Comparison of ENCODE assay signal across 20 cellular contexts in the genomic region with DNA sequence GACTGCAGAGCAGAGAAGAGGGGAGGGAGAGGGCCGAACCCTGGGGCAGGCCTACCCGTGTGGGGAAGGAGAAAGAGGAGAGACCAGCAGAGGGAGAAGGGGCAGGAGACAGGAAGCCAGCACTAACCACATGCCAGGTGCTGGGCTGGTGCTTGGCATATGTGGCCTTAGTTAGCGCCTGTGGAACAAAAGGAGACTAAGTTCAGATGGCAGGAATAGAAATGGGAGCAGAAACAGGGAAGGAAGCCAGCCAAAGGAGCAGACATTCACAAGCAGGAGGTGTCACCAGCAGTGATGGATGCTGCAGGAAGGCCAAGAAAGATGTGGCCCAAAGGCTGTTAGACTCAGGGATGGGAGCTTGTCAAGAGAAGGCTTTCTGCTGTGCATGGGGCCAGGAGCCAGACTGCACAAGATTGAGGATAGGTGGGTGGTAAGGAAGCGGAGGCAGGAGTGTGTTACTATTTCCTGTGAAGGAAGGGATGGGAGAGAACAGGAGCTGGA. TPM values are rescaled to one million over a fixed set of nuclear protein-coding genes. Genes with fewer than 3 reads are reported as not detected.
DNase-seq lines count a peak whose midpoint lies in the region; ATAC-seq and TF ChIP-seq lines count a peak whose summit lies in the region.
"Had no signal": no experiment of that assay in that cellular context is flagged by ENCODE, and none has a peak within 500 bp of the region (broad histone marks: within the 10 kb centered on the region; RNA-seq: fewer than 3 reads in every experiment).

No MANE protein-coding gene starts in this region.

- CTCF ChIA-PET in A673 (lab: Charles Lee) = no interaction called here

- BruUV-seq in A673 (replicated peaks; lab: Mats Ljungman, UMichigan) = no TSS peak

- H3K4me3 ChIP-seq in left ventricle myocardium inferior (no peak overlapping the region), A673 (ENCODE audit: low read depth, low read length, poor library complexity, severe bottlenecking) (no peak overlapping the region), gastroesophageal sphincter (no peak overlapping the region)
- H3K4me3 ChIP-seq: adrenal gland, esophagus squamous epithelium, heart right ventricle, mucosa of descending colon, suprapubic skin had no signal

- intact Hi-C loops in cardiac septum (cut with DNase I) (no loop called here), left ventricle myocardium inferior (cut with micrococcal nuclease) (no loop called here), A673 (cut with micrococcal nuclease; ENCODE audit: unreplicated experiment) (no loop called here)

- ATAC-seq in activated T-helper 17 cell treated with anti-CD3 and anti-CD28 coated beads, Interleukin-2, amount 50 U/mL, for 72 hours (replicated peaks) = no peak
- ATAC-seq in memory B cell (ENCODE audit: low read depth) (no peak), HG03095 (IDR thresholded peaks at IDR 0.05; ENCODE audit: unreplicated experiment) (no peak), HG03354 (IDR thresholded peaks at IDR 0.05; ENCODE audit: poor library complexity, severe bottlenecking, unreplicated experiment) (no peak), gastroesophageal sphincter (no peak)
- ATAC-seq: heart right ventricle, mucosa of descending colon had no signal

- TF ChIP-seq EP300 in gastroesophageal sphincter (IDR thresholded peaks at IDR 0.05) = no peak

- POLR2A ChIA-PET in A673 (lab: Charles Lee; ENCODE audit: low non-redundant PET) = no interaction called here

- H3K27ac Mint-ChIP-seq in activated T-helper 17 cell treated with anti-CD3 and anti-CD28 coated beads, Interleukin-2, amount 50 U/mL, for 72 hours = peak overlapping the region; percentile 15
- peak overlapping the region; percentile 28 for H3K27ac Mint-ChIP-seq in memory B cell
- H3K27ac Mint-ChIP-seq: activated T-cell treated with anti-CD3 and anti-CD28 coated beads, Interleukin-2, amount 50 U/mL, for 24 hours had no signal

- H3K36me3 Mint-ChIP-seq in activated T-helper 17 cell treated with anti-CD3 and anti-CD28 coated beads, Interleukin-2, amount 50 U/mL, for 72 hours (ENCODE audit: low read depth) = no peaks in the 10 kb centered on the region
- H3K36me3 Mint-ChIP-seq in memory B cell = no peaks in the 10 kb centered on the region

- no peaks in the 10 kb centered on the region for H3K9me3 ChIP-seq in left ventricle myocardium inferior (replicated peaks)
- no peaks in the 10 kb centered on the region for H3K9me3 ChIP-seq in A673 (ENCODE audit: low read depth, low read length, poor library complexity, severe bottlenecking)
- H3K9me3 ChIP-seq in gastroesophageal sphincter = no peaks in the 10 kb centered on the region
- H3K9me3 ChIP-seq: adrenal gland, esophagus squamous epithelium, heart right ventricle, mucosa of descending colon, suprapubic skin had no signal

- no peak overlapping the region for H3K4me3 Mint-ChIP-seq in activated T-helper 17 cell treated with anti-CD3 and anti-CD28 coated beads, Interleukin-2, amount 50 U/mL, for 72 hours
- no peak overlapping the region for H3K4me3 Mint-ChIP-seq in memory B cell
- H3K4me3 Mint-ChIP-seq: activated T-cell treated with anti-CD3 and anti-CD28 coated beads, Interleukin-2, amount 50 U/mL, for 24 hours had no signal

- no peak for TF ChIP-seq POLR2A in gastroesophageal sphincter (IDR thresholded peaks at IDR 0.05)

- no peaks in the 10 kb centered on the region for H3K27me3 ChIP-seq in left ventricle myocardium inferior (ENCODE audit: low read depth)
- H3K27me3 ChIP-seq in A673 (replicated peaks; ENCODE audit: insufficient read depth, low read depth, low read length, poor library complexity) = no peaks in the 10 kb centered on the region
- H3K27me3 ChIP-seq in gastroesophageal sphincter = no peaks in the 10 kb centered on the region
- H3K27me3 ChIP-seq: adrenal gland, esophagus squamous epithelium, heart right ventricle, suprapubic skin had no signal

- H3K36me3 ChIP-seq in left ventricle myocardium inferior (peaks cover 98% of the 10 kb centered on the region), A673 (ENCODE audit: insufficient read depth, low read length, poor library complexity, severe bottlenecking) (peaks cover 19% of the 10 kb centered on the region), gastroesophageal sphincter (peaks cover 0 to 100% of the 10 kb centered on the region in 2 donors)

- H3K4me1 Mint-ChIP-seq in activated T-helper 17 cell treated with anti-CD3 and anti-CD28 coated beads, Interleukin-2, amount 50 U/mL, for 72 hours = peaks cover 8% of the 10 kb centered on the region
- H3K4me1 Mint-ChIP-seq in memory B cell = peaks cover 6% of the 10 kb centered on the region

- H3K9me3 Mint-ChIP-seq in activated T-helper 17 cell treated with anti-CD3 and anti-CD28 coated beads, Interleukin-2, amount 50 U/mL, for 72 hours = no peaks in the 10 kb centered on the region
- H3K9me3 Mint-ChIP-seq in memory B cell = no peaks in the 10 kb centered on the region
- H3K9me3 Mint-ChIP-seq: activated T-cell treated with anti-CD3 and anti-CD28 coated beads, Interleukin-2, amount 50 U/mL, for 24 hours had no signal

- H3K27ac ChIP-seq in left ventricle myocardium inferior (replicated peaks) = no peak overlapping the region
- H3K27ac ChIP-seq in A673 (ENCODE audit: low read depth, low read length, poor library complexity, severe bottlenecking) = no peak overlapping the region
- H3K27ac ChIP-seq in gastroesophageal sphincter = peak overlapping the region in 1 of 4 donors; percentile 15
- H3K27ac ChIP-seq: adrenal gland, esophagus squamous epithelium, suprapubic skin had no signal

- WGBS in gastroesophageal sphincter (ENCODE audit: low coverage in 1 of 2), 2 donors = 28 to 54% methylated on average over 4 of the region's 4 CpGs

- DNase-seq in cardiac septum (ENCODE audit: low spot score) = peak; percentile 44
- no peak for DNase-seq in left ventricle myocardium inferior
- DNase-seq in memory B cell (ENCODE audit: low spot score in 2 of 2) = no peak
- no peak for DNase-seq in A673 (ENCODE audit: low spot score)
- DNase-seq: activated CD4-positive, alpha-beta T cell treated with anti-CD3 and anti-CD28 coated beads for 48 hours; activated T-cell treated with anti-CD3 and anti-CD28 coated beads, Interleukin-2, amount 50 U/mL, for 24 hours; Calu3; cortex of kidney; esophagus squamous epithelium; heart right ventricle; mucosa of descending colon; NCI-H2081 treated with DMSO at 0.1 percent for 48 hours; SIG-M5 had no signal

- TF ChIP-seq CTCF in left ventricle myocardium inferior (IDR thresholded peaks at IDR 0.05; ENCODE audit: borderline replicate concordance) (no peak), A673 (conservative IDR thresholded peaks at IDR 0.05; ENCODE audit: low read depth, low read length) (no peak), gastroesophageal sphincter (IDR thresholded peaks at IDR 0.05) (no peak)

- H3K4me1 ChIP-seq in left ventricle myocardium inferior (peaks cover 5% of the 10 kb centered on the region), A673 (ENCODE audit: insufficient read depth, low read length, poor library complexity, severe bottlenecking) (no peaks in the 10 kb centered on the region), gastroesophageal sphincter (peaks cover 0 to 14% (median 0%) of the 10 kb centered on the region in 3 donors)
- H3K4me1 ChIP-seq: adrenal gland, esophagus squamous epithelium had no signal

- H3K27me3 Mint-ChIP-seq in activated T-helper 17 cell treated with anti-CD3 and anti-CD28 coated beads, Interleukin-2, amount 50 U/mL, for 72 hours = no peaks in the 10 kb centered on the region
- H3K27me3 Mint-ChIP-seq in memory B cell = peaks cover 1% of the 10 kb centered on the region
- H3K27me3 Mint-ChIP-seq: activated T-cell treated with anti-CD3 and anti-CD28 coated beads, Interleukin-2, amount 50 U/mL, for 24 hours had no signal

RNA-seq across cellular contexts. Expression of a gene that starts 26.7 kb away (rescaled TPM):
- total RNA-seq in cardiac septum (not detected), left ventricle myocardium inferior (not detected), A673 (2021) (not detected in 2 replicates), gastroesophageal sphincter (not detected)
- not detected for total RNA-seq in activated T-helper 17 cell treated with anti-CD3 and anti-CD28 coated beads, Interleukin-2, amount 50 U/mL, for 72 hours
- total RNA-seq: adrenal gland, pulmonary artery endothelial cell, suprapubic skin had no signal

RNA-seq across cellular contexts. Expression of a gene that starts 45.3 kb away (rescaled TPM):
- total RNA-seq in cardiac septum = 155 TPM
- total RNA-seq in left ventricle myocardium inferior = 102 TPM
- total RNA-seq in activated T-helper 17 cell treated with anti-CD3 and anti-CD28 coated beads, Interleukin-2, amount 50 U/mL, for 72 hours = 1 to 10 TPM; 2.2 to 4.7 TPM
- 48.7 and 58.7 TPM in 2 replicates for total RNA-seq in A673 (2021)
- 100 to 1,000 TPM in 2 of 4 donors, 10 to 100 TPM in 2; 45.8 to 144 (median 101) TPM for total RNA-seq in gastroesophageal sphincter
